ENCODE assay signal across 19 cellular contexts in the genomic region with DNA sequence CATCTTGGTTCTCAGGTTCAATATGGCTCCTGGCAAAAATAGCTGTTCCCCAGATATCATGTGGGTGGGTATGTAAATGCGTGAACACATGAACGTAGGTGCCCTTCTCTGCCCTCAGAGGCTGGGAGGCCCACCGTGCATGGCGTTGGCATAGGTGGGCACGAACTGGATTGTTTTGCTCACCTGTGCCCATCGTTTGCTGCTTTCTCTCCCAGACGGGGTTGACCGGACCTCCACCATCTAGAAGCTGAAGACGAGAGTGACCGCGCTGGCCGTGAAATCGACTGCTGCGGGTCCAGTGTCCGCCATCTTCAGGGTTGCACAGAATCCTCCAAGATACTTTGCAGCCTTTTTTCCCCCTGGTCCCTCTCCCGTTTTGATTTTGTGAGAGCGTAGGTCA.
A peak's percentile ranks its signal among the peaks of the same experiment; 100 is the strongest.
DNase-seq lines count a peak whose midpoint lies in the region; ATAC-seq, FAIRE-seq and TF ChIP-seq lines count a peak whose summit lies in the region.
"Had no signal": no experiment of that assay in that cellular context is flagged by ENCODE, and none has a peak within 500 bp of the region (broad histone marks: within the 10 kb centered on the region; RNA-seq: fewer than 3 reads in every experiment).

No MANE protein-coding gene starts in this region.

- H3K36me3 ChIP-seq in left lung = peaks cover 0 to 27% of the 10 kb centered on the region in 2 donors

- TF ChIP-seq CTCF in left lung (IDR thresholded peaks at IDR 0.05) = no peak

- peaks cover 48% of the 10 kb centered on the region for H3K4me1 Mint-ChIP-seq in dendritic cell treated with granulocyte-macrophage colony-stimulating factor and Interleukin-4, amounts not matched to agents 40 ng/mL and 50 ng/mL, for 4 days (ENCODE audit: low read depth)

- FAIRE-seq in RCC 7860 (lab: Jason Lieb, UNC) = no peak
- FAIRE-seq: A549, D721Med, GM12892, GM18507 had no signal

- ATAC-seq in Right ventricle myocardium superior (ENCODE audit: poor library complexity) (no peak), left lung (no peak)
- ATAC-seq: A549 had no signal

- H3K27me3 ChIP-seq in left lung = no peaks in the 10 kb centered on the region

- H3K4me3 ChIP-seq in left lung = no peak overlapping the region
- H3K4me3 ChIP-seq: A549, GM23248, HAP-1 had no signal

- no peaks in the 10 kb centered on the region for H3K4me1 ChIP-seq in left lung
- H3K4me1 ChIP-seq: A549, Caco-2, HAP-1 had no signal

- peaks cover 3% of the 10 kb centered on the region for H3K27me3 Mint-ChIP-seq in dendritic cell treated with granulocyte-macrophage colony-stimulating factor and Interleukin-4, amounts not matched to agents 40 ng/mL and 50 ng/mL, for 4 days
- H3K27me3 Mint-ChIP-seq: CD4-positive, alpha-beta T cell had no signal

- peak overlapping the region; percentile 82 for H3K27ac Mint-ChIP-seq in dendritic cell treated with granulocyte-macrophage colony-stimulating factor and Interleukin-4, amounts not matched to agents 40 ng/mL and 50 ng/mL, for 4 days
- H3K27ac Mint-ChIP-seq: CD4-positive, alpha-beta T cell had no signal

- intact Hi-C loops in cardiac septum (cut with DNase I) = no loop called here
- intact Hi-C loops in Right ventricle myocardium superior (cut with DNase I) = no loop called here
- intact Hi-C loops in dendritic cell treated with granulocyte-macrophage colony-stimulating factor and Interleukin-4, amounts not matched to agents 40 ng/mL and 50 ng/mL, for 4 days (cut with micrococcal nuclease) = loop anchor here (5.0 kb wide), 1 partner anchor 286 kb away; no protein-coding TSS in a partner anchor
- intact Hi-C loops in left lung (cut with DNase I) = no loop called here

- no peaks in the 10 kb centered on the region for H3K9me3 Mint-ChIP-seq in dendritic cell treated with granulocyte-macrophage colony-stimulating factor and Interleukin-4, amounts not matched to agents 40 ng/mL and 50 ng/mL, for 4 days
- H3K9me3 Mint-ChIP-seq: CD4-positive, alpha-beta T cell had no signal

- H3K9me3 ChIP-seq in left lung = no peaks in the 10 kb centered on the region
- H3K9me3 ChIP-seq: A549, Caco-2, HAP-1 had no signal

- H3K4me3 Mint-ChIP-seq in dendritic cell treated with granulocyte-macrophage colony-stimulating factor and Interleukin-4, amounts not matched to agents 40 ng/mL and 50 ng/mL, for 4 days = no peak overlapping the region
- H3K4me3 Mint-ChIP-seq: CD4-positive, alpha-beta T cell had no signal

- peak; percentile 55 for DNase-seq in cardiac septum (ENCODE audit: low spot score)
- DNase-seq in Right ventricle myocardium superior = no peak
- DNase-seq in mesenteric fat pad (ENCODE audit: low spot score) = peak; percentile 72
- no peak for DNase-seq in left lung
- no peak for DNase-seq in NCI-H1436 (lab: John Stamatoyannopoulos, UW)
- DNase-seq in RCC 7860 (ENCODE audit: low spot score) = no peak
- DNase-seq: AML-193; Caco-2; CD4-positive, alpha-beta T cell; GDM1; GM23248 had no signal

- no peaks in the 10 kb centered on the region for H3K36me3 Mint-ChIP-seq in dendritic cell treated with granulocyte-macrophage colony-stimulating factor and Interleukin-4, amounts not matched to agents 40 ng/mL and 50 ng/mL, for 4 days (ENCODE audit: low read depth)

- no peak overlapping the region for H3K27ac ChIP-seq in left lung
- H3K27ac ChIP-seq: 22Rv1, A549, C4-2B, GM23248 had no signal

Comparison
In these comparisons a context has a peak if more than half of its experiments do, and no peak if none do; other contexts are left out.
1. DNase-seq: peak in cardiac septum (single experiment) and mesenteric fat pad (single experiment); none in Right ventricle myocardium superior (single experiment), left lung (0 of 2), NCI-H1436 (single experiment) and RCC 7860 (single experiment).